ENCODE assay signal across 1 cellular context in genomic region chr12:40028296-40028695, GRCh38.
TF ChIP-seq lines count a peak whose summit lies in the region.

No MANE protein-coding gene starts in this region.

TF ChIP-seq in SK-N-SH, 30 proteins besides CTCF, POLR2A, EP300 and RAD21 (continued from another document):
- no peak for TF ChIP-seq USF2 (IDR thresholded peaks at IDR 0.05; ENCODE audit: borderline replicate concordance, low read depth, low read length)
